In genomic region chr9:129148463-129149204, GRCh38 we compare ENCODE assay signal across 19 cellular contexts. TPM values are rescaled to one million over a fixed set of nuclear protein-coding genes. Genes with fewer than 3 reads are reported as not detected.
DNase-seq lines count a peak whose midpoint lies in the region; ATAC-seq and TF ChIP-seq lines count a peak whose summit lies in the region.
"Had no signal": no experiment of that assay in that cellular context is flagged by ENCODE, and none has a peak within 500 bp of the region (broad histone marks: within the 10 kb centered on the region; RNA-seq: fewer than 3 reads in every experiment).

No MANE protein-coding gene starts in this region.

- intact Hi-C loops in Calu3 (cut with micrococcal nuclease; ENCODE audit: unreplicated experiment) = no loop called here

- H3K27ac ChIP-seq in RWPE1 = peak overlapping the region; percentile 100
- peak overlapping the region; percentile 19 to 25 for H3K27ac ChIP-seq in thoracic aorta

- no peaks in the 10 kb centered on the region for H3K27me3 ChIP-seq in thoracic aorta (replicated peaks; ENCODE audit: insufficient read depth)

- CTCF ChIA-PET in RWPE1 (lab: Yijun Ruan, JAX) = interaction anchor here (0.6 to 0.7 kb wide), 2 partner anchors 230 to 513 kb away, joined by 4 read pairs; no protein-coding TSS in a partner anchor
- CTCF ChIA-PET in Calu3 (lab: Charles Lee) = no interaction called here

- peaks cover 16% of the 10 kb centered on the region for H3K36me3 ChIP-seq in thoracic aorta

- no peak for ATAC-seq in activated naive CD8-positive, alpha-beta T cell treated with anti-CD3 and anti-CD28 coated beads, Interleukin-2, amount 10 ng/mL, durations not matched to agents 7 days and 5 days (ENCODE audit: low read depth)
- ATAC-seq in activated naive CD8-positive, alpha-beta T cell treated with anti-CD3 and anti-CD28 coated beads, Interleukin-2, amount 50 U/mL, for 24 hours = no peak
- ATAC-seq in thoracic aorta (ENCODE audit: insufficient number of reproducible peaks, low FRiP score, low read depth) (no peak), GM21576 (IDR thresholded peaks at IDR 0.05; ENCODE audit: unreplicated experiment) (no peak)
- ATAC-seq: activated naive CD4-positive, alpha-beta T cell treated with anti-CD3 and anti-CD28 coated beads, Interleukin-2, amount 50 U/mL, for 72 hours; left lobe of liver had no signal

- H3K27me3 Mint-ChIP-seq in activated naive CD8-positive, alpha-beta T cell treated with anti-CD3 and anti-CD28 coated beads, Interleukin-2, amount 10 ng/mL, durations not matched to agents 7 days and 5 days = no peaks in the 10 kb centered on the region
- H3K27me3 Mint-ChIP-seq in activated naive CD8-positive, alpha-beta T cell treated with anti-CD3 and anti-CD28 coated beads, Interleukin-2, amount 50 U/mL, for 24 hours = no peaks in the 10 kb centered on the region
- peaks cover 3% of the 10 kb centered on the region for H3K27me3 Mint-ChIP-seq in nephron (ENCODE audit: low read depth)
- no peaks in the 10 kb centered on the region for H3K27me3 Mint-ChIP-seq in Calu3 (ENCODE audit: unreplicated experiment)
- H3K27me3 Mint-ChIP-seq: CD4-positive, alpha-beta memory T cell had no signal

- no peak overlapping the region for H3K4me3 ChIP-seq in thoracic aorta

- H3K9me3 Mint-ChIP-seq in activated naive CD8-positive, alpha-beta T cell treated with anti-CD3 and anti-CD28 coated beads, Interleukin-2, amount 10 ng/mL, durations not matched to agents 7 days and 5 days = no peaks in the 10 kb centered on the region
- no peaks in the 10 kb centered on the region for H3K9me3 Mint-ChIP-seq in activated naive CD8-positive, alpha-beta T cell treated with anti-CD3 and anti-CD28 coated beads, Interleukin-2, amount 50 U/mL, for 24 hours
- H3K9me3 Mint-ChIP-seq in nephron (no peaks in the 10 kb centered on the region), Calu3 (ENCODE audit: low read depth, unreplicated experiment) (no peaks in the 10 kb centered on the region)
- H3K9me3 Mint-ChIP-seq: activated naive CD4-positive, alpha-beta T cell treated with anti-CD3 and anti-CD28 coated beads, Interleukin-2, amount 50 U/mL, for 72 hours; CD4-positive, alpha-beta memory T cell had no signal

- no peaks in the 10 kb centered on the region for H3K9me3 ChIP-seq in thoracic aorta

- H3K4me1 Mint-ChIP-seq in activated naive CD8-positive, alpha-beta T cell treated with anti-CD3 and anti-CD28 coated beads, Interleukin-2, amount 10 ng/mL, durations not matched to agents 7 days and 5 days = peaks cover 4% of the 10 kb centered on the region
- H3K4me1 Mint-ChIP-seq in activated naive CD8-positive, alpha-beta T cell treated with anti-CD3 and anti-CD28 coated beads, Interleukin-2, amount 50 U/mL, for 24 hours = peaks cover 7% of the 10 kb centered on the region
- H3K4me1 Mint-ChIP-seq in nephron = peaks cover 32% of the 10 kb centered on the region
- H3K4me1 Mint-ChIP-seq in Calu3 (ENCODE audit: low read depth, unreplicated experiment) = peaks cover 6% of the 10 kb centered on the region

- peak overlapping the region; percentile 32 for H3K27ac Mint-ChIP-seq in activated naive CD8-positive, alpha-beta T cell treated with anti-CD3 and anti-CD28 coated beads, Interleukin-2, amount 10 ng/mL, durations not matched to agents 7 days and 5 days
- H3K27ac Mint-ChIP-seq in activated naive CD8-positive, alpha-beta T cell treated with anti-CD3 and anti-CD28 coated beads, Interleukin-2, amount 50 U/mL, for 24 hours = no peak overlapping the region
- peak overlapping the region; percentile 78 to 99 (median 86) for H3K27ac Mint-ChIP-seq in nephron
- H3K27ac Mint-ChIP-seq in Calu3 (ENCODE audit: unreplicated experiment) = no peak overlapping the region

- no peak overlapping the region for H3K4me3 Mint-ChIP-seq in activated naive CD8-positive, alpha-beta T cell treated with anti-CD3 and anti-CD28 coated beads, Interleukin-2, amount 10 ng/mL, durations not matched to agents 7 days and 5 days
- H3K4me3 Mint-ChIP-seq in activated naive CD8-positive, alpha-beta T cell treated with anti-CD3 and anti-CD28 coated beads, Interleukin-2, amount 50 U/mL, for 24 hours = no peak overlapping the region
- H3K4me3 Mint-ChIP-seq in nephron = no peak overlapping the region
- no peak overlapping the region for H3K4me3 Mint-ChIP-seq in Calu3 (ENCODE audit: low read depth, unreplicated experiment)
- H3K4me3 Mint-ChIP-seq: CD4-positive, alpha-beta memory T cell had no signal

- POLR2A ChIA-PET in activated naive CD8-positive, alpha-beta T cell treated with anti-CD3 and anti-CD28 coated beads, Interleukin-2, amount 10 ng/mL, durations not matched to agents 7 days and 5 days (lab: Charles Lee) = no interaction called here
- POLR2A ChIA-PET in RWPE1 (lab: Yijun Ruan, JAX; ENCODE audit: low non-redundant PET) = no interaction called here

- H3K4me1 ChIP-seq in thoracic aorta (ENCODE audit: control insufficient read depth in 1 of 2, low read depth in 2 of 2) = peaks cover 30 to 41% of the 10 kb centered on the region in 2 donors

- no peak for TF ChIP-seq CTCF in RWPE1 (conservative IDR thresholded peaks at IDR 0.05; ENCODE audit: low read depth)
- no peak for TF ChIP-seq CTCF in nephron (IDR thresholded peaks at IDR 0.05; ENCODE audit: unreplicated experiment in 3 of 3)
- TF ChIP-seq CTCF in thoracic aorta (IDR thresholded peaks at IDR 0.05) = no peak
- TF ChIP-seq CTCF in Calu3 (IDR thresholded peaks at IDR 0.05; ENCODE audit: unreplicated experiment) = no peak

- BruUV-seq in Calu3 (replicated peaks; lab: Mats Ljungman, UMichigan) = no TSS peak

- H3K36me3 Mint-ChIP-seq in activated naive CD8-positive, alpha-beta T cell treated with anti-CD3 and anti-CD28 coated beads, Interleukin-2, amount 10 ng/mL, durations not matched to agents 7 days and 5 days = peaks cover 7% of the 10 kb centered on the region
- H3K36me3 Mint-ChIP-seq in activated naive CD8-positive, alpha-beta T cell treated with anti-CD3 and anti-CD28 coated beads, Interleukin-2, amount 50 U/mL, for 24 hours (ENCODE audit: low read depth) = peaks cover 6% of the 10 kb centered on the region
- H3K36me3 Mint-ChIP-seq in nephron (ENCODE audit: low read depth) (peaks cover 23% of the 10 kb centered on the region), Calu3 (ENCODE audit: insufficient read depth, unreplicated experiment) (peaks cover 31% of the 10 kb centered on the region)

- no peak for DNase-seq in activated naive CD8-positive, alpha-beta T cell treated with anti-CD3 and anti-CD28 coated beads, Interleukin-2, amount 10 ng/mL, durations not matched to agents 7 days and 5 days
- no peak for DNase-seq in activated naive CD8-positive, alpha-beta T cell treated with anti-CD3 and anti-CD28 coated beads, Interleukin-2, amount 50 U/mL, for 24 hours
- no peak for DNase-seq in RWPE1 (ENCODE audit: low spot score)
- DNase-seq in thoracic aorta (ENCODE audit: low spot score) = no peak
- no peak for DNase-seq in SHP77 (lab: John Stamatoyannopoulos, UW)
- no peak for DNase-seq in Calu3
- DNase-seq: activated CD4-positive, alpha-beta T cell treated with anti-CD3 and anti-CD28 coated beads for 48 hours; CD4-positive, alpha-beta memory T cell; effector CD8-positive, alpha-beta T cell; Kasumi-1; NCI-H1436; NCI-H226; NK-92 treated with Interleukin-12 subunit alpha and Interleukin-12 subunit beta, amount 100 ng/mL, for 24 hours; retina had no signal

RNA-seq across cellular contexts. Expression of gene IER5L, which starts 29.4 kb away (rescaled TPM):
- total RNA-seq in activated naive CD8-positive, alpha-beta T cell treated with anti-CD3 and anti-CD28 coated beads, Interleukin-2, amount 10 ng/mL, durations not matched to agents 7 days and 5 days = 1 to 10 TPM; 8.6 to 8.8 TPM
- total RNA-seq in thoracic aorta (10 to 100 TPM; 65.4 to 81.2 TPM), Calu3 (2022) (53.1 and 60.3 TPM in 2 replicates)
- total RNA-seq: Daoy had no signal

RNA-seq across cellular contexts. Expression of gene PTPA, which starts 37.4 kb away (rescaled TPM):
- total RNA-seq in activated naive CD8-positive, alpha-beta T cell treated with anti-CD3 and anti-CD28 coated beads, Interleukin-2, amount 10 ng/mL, durations not matched to agents 7 days and 5 days = 10 to 100 TPM; 88.3 to 91.0 TPM
- total RNA-seq in thoracic aorta (10 to 100 TPM; 72.2 to 93.3 TPM), Calu3 (2022) (76.2 and 83.3 TPM in 2 replicates)

RNA-seq across cellular contexts. Expression of gene CRAT, which starts 38.0 kb away (rescaled TPM):
- total RNA-seq in activated naive CD8-positive, alpha-beta T cell treated with anti-CD3 and anti-CD28 coated beads, Interleukin-2, amount 10 ng/mL, durations not matched to agents 7 days and 5 days = 10 to 100 TPM; 19.5 to 22.7 TPM
- total RNA-seq in thoracic aorta = 100 to 1,000 TPM in 1 of 2 donors, 10 to 100 TPM in 1; 57.8 to 102 TPM
- 7.1 and 9.2 TPM in 2 replicates for total RNA-seq in Calu3 (2022)

Comparison
In these comparisons a context has a peak if more than half of its experiments do, and no peak if none do; other contexts are left out.
1. H3K27ac Mint-ChIP-seq: peak in activated naive CD8-positive, alpha-beta T cell treated with anti-CD3 and anti-CD28 coated beads, Interleukin-2, amount 10 ng/mL, durations not matched to agents 7 days and 5 days (single experiment) and nephron (3 of 3); none in activated naive CD8-positive, alpha-beta T cell treated with anti-CD3 and anti-CD28 coated beads, Interleukin-2, amount 50 U/mL, for 24 hours (single experiment) and Calu3 (single experiment).